In the genomic region with DNA sequence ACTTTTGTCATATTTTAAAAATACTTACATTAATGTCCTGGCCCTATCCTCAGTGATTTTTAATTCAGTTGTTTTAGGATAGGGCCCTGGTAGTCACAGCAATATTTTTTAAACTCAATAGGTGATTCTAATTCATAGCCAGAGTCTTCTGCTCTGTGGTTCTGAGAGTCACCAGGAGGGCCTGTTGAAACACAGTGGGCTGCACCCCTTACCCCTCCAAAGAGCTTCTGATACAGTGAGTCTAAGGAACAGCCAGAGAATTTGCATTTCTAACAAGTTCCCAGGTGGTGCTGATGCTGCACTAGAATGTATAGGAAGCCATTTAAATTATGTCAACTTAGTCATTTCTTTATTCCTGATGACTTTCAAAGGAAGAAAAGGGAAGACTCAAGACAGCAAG, we compare ENCODE assay signal across 2 cellular contexts.
TF ChIP-seq lines count a peak whose summit lies in the region.

No MANE protein-coding gene starts in this region.

TF ChIP-seq in GM23338, 12 proteins besides CTCF, POLR2A, EP300 and RAD21 (continued from another document):
- no peak for TF ChIP-seq ZNF462 (CRISPR knock-in tag; IDR thresholded peaks at IDR 0.05)
- no peak for TF ChIP-seq REST (IDR thresholded peaks at IDR 0.05; ENCODE audit: unreplicated experiment)
- TF ChIP-seq STAT1 (IDR thresholded peaks at IDR 0.05; ENCODE audit: unreplicated experiment), result no peak
- TF ChIP-seq, protein P1, sequence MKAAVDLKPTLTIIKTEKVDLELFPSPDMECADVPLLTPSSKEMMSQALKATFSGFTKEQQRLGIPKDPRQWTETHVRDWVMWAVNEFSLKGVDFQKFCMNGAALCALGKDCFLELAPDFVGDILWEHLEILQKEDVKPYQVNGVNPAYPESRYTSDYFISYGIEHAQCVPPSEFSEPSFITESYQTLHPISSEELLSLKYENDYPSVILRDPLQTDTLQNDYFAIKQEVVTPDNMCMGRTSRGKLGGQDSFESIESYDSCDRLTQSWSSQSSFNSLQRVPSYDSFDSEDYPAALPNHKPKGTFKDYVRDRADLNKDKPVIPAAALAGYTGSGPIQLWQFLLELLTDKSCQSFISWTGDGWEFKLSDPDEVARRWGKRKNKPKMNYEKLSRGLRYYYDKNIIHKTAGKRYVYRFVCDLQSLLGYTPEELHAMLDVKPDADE (IDR thresholded peaks at IDR 0.05), result no peak
- TF ChIP-seq ZNF114 (CRISPR knock-in tag; IDR thresholded peaks at IDR 0.05), result no peak

TF ChIP-seq in WTC11, 78 proteins besides CTCF, POLR2A, EP300 and RAD21 (continued from another document):
- TF ChIP-seq, protein P2, sequence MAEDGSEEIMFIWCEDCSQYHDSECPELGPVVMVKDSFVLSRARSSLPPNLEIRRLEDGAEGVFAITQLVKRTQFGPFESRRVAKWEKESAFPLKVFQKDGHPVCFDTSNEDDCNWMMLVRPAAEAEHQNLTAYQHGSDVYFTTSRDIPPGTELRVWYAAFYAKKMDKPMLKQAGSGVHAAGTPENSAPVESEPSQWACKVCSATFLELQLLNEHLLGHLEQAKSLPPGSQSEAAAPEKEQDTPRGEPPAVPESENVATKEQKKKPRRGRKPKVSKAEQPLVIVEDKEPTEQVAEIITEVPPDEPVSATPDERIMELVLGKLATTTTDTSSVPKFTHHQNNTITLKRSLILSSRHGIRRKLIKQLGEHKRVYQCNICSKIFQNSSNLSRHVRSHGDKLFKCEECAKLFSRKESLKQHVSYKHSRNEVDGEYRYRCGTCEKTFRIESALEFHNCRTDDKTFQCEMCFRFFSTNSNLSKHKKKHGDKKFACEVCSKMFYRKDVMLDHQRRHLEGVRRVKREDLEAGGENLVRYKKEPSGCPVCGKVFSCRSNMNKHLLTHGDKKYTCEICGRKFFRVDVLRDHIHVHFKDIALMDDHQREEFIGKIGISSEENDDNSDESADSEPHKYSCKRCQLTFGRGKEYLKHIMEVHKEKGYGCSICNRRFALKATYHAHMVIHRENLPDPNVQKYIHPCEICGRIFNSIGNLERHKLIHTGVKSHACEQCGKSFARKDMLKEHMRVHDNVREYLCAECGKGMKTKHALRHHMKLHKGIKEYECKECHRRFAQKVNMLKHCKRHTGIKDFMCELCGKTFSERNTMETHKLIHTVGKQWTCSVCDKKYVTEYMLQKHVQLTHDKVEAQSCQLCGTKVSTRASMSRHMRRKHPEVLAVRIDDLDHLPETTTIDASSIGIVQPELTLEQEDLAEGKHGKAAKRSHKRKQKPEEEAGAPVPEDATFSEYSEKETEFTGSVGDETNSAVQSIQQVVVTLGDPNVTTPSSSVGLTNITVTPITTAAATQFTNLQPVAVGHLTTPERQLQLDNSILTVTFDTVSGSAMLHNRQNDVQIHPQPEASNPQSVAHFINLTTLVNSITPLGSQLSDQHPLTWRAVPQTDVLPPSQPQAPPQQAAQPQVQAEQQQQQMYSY (CRISPR knock-in tag; IDR thresholded peaks at IDR 0.05), result no peak
- TF ChIP-seq TP53 (CRISPR knock-in tag; IDR thresholded peaks at IDR 0.05) (no peak), HMGXB4 (CRISPR knock-in tag; IDR thresholded peaks at IDR 0.05) (no peak), NFATC4 (CRISPR knock-in tag; IDR thresholded peaks at IDR 0.05) (no peak), ZNF138 (CRISPR knock-in tag; conservative IDR thresholded peaks at IDR 0.05) (no peak)
- TF ChIP-seq, protein P3, sequence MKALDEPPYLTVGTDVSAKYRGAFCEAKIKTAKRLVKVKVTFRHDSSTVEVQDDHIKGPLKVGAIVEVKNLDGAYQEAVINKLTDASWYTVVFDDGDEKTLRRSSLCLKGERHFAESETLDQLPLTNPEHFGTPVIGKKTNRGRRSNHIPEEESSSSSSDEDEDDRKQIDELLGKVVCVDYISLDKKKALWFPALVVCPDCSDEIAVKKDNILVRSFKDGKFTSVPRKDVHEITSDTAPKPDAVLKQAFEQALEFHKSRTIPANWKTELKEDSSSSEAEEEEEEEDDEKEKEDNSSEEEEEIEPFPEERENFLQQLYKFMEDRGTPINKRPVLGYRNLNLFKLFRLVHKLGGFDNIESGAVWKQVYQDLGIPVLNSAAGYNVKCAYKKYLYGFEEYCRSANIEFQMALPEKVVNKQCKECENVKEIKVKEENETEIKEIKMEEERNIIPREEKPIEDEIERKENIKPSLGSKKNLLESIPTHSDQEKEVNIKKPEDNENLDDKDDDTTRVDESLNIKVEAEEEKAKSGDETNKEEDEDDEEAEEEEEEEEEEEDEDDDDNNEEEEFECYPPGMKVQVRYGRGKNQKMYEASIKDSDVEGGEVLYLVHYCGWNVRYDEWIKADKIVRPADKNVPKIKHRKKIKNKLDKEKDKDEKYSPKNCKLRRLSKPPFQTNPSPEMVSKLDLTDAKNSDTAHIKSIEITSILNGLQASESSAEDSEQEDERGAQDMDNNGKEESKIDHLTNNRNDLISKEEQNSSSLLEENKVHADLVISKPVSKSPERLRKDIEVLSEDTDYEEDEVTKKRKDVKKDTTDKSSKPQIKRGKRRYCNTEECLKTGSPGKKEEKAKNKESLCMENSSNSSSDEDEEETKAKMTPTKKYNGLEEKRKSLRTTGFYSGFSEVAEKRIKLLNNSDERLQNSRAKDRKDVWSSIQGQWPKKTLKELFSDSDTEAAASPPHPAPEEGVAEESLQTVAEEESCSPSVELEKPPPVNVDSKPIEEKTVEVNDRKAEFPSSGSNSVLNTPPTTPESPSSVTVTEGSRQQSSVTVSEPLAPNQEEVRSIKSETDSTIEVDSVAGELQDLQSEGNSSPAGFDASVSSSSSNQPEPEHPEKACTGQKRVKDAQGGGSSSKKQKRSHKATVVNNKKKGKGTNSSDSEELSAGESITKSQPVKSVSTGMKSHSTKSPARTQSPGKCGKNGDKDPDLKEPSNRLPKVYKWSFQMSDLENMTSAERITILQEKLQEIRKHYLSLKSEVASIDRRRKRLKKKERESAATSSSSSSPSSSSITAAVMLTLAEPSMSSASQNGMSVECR (CRISPR knock-in tag; IDR thresholded peaks at IDR 0.05; ENCODE audit: borderline replicate concordance), result no peak
- TF ChIP-seq, protein P4, sequence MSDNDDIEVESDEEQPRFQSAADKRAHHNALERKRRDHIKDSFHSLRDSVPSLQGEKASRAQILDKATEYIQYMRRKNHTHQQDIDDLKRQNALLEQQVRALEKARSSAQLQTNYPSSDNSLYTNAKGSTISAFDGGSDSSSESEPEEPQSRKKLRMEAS (CRISPR knock-in tag; IDR thresholded peaks at IDR 0.05), result no peak
